8 cellular contexts compared by ENCODE assay signal in genomic region chr3:129893616-129894070, GRCh38. TPM values are rescaled to one million over a fixed set of nuclear protein-coding genes. Genes with fewer than 3 reads are reported as not detected.
A peak's percentile ranks its signal among the peaks of the same experiment; 100 is the strongest.
DNase-seq lines count a peak whose midpoint lies in the region; ATAC-seq, FAIRE-seq and TF ChIP-seq lines count a peak whose summit lies in the region.

Gene TMCC1, minus strand, starts transcription at chr3:129893711.

- peak within 1 kb of the TSS; percentile 91 for H3K27ac Mint-ChIP-seq in central memory CD8-positive, alpha-beta T cell (ENCODE audit: low read depth)

- H3K9ac ChIP-seq in keratinocyte (ENCODE audit: control insufficient read depth, extremely low read depth, insufficient read depth, low read length) = peak within 1 kb of the TSS; percentile 97

- H3K27me3 ChIP-seq in keratinocyte (ENCODE audit: control insufficient read depth, extremely low read depth, insufficient read depth, low read length) = no peaks in the 10 kb centered on the region

- POLR2A ChIA-PET in AG04449 (lab: Yijun Ruan, JAX) = interaction anchor here (0.5 to 0.6 kb wide), 2 partner anchors 29 to 1740 kb away, joined by 3 read pairs; partner anchors contain the start of gene EEFSEC

- no peaks in the 10 kb centered on the region for H3K27me3 Mint-ChIP-seq in central memory CD8-positive, alpha-beta T cell

- peak within 1 kb of the TSS; percentile 74 for H3K4me3 ChIP-seq in AG04449 (ENCODE audit: low read depth, low read length)
- H3K4me3 ChIP-seq in keratinocyte (ENCODE audit: control insufficient read depth in 2 of 3, extremely low read depth in 1 of 3, insufficient read depth in 2 of 3, low read depth in 1 of 3, low read length in 3 of 3) = peak within 1 kb of the TSS; percentile 85 to 92 (median 87)

- peak within 1 kb of the TSS; percentile 91 for H3K27ac ChIP-seq in keratinocyte (ENCODE audit: control insufficient read depth, insufficient read depth, low read length)

- peaks cover 31% of the 10 kb centered on the region for H3K79me2 ChIP-seq in keratinocyte (ENCODE audit: control insufficient read depth, insufficient read depth, low read length)

- no peak for TF ChIP-seq CTCF in AG04449 (IDR thresholded peaks at IDR 0.05; ENCODE audit: insufficient read depth, low read length, missing control alignments)
- no peak for TF ChIP-seq CTCF in keratinocyte (optimal IDR thresholded peaks at IDR 0.05 in 1 of 3, IDR thresholded peaks at IDR 0.05 in 1 of 3, conservative IDR thresholded peaks at IDR 0.05 in 1 of 3; ENCODE audit: extremely low read depth in 1 of 3, insufficient read depth in 2 of 3, low read length in 3 of 3)

- H3K36me3 Mint-ChIP-seq in central memory CD8-positive, alpha-beta T cell (ENCODE audit: insufficient read depth) = peaks cover 8% of the 10 kb centered on the region

- H3K4me1 ChIP-seq in keratinocyte (ENCODE audit: control insufficient read depth, extremely low read depth, insufficient read depth, low read length) = peaks cover 20% of the 10 kb centered on the region

- no peaks in the 10 kb centered on the region for H4K20me1 ChIP-seq in keratinocyte (ENCODE audit: control insufficient read depth, extremely low read depth, insufficient read depth, low read length)

- no peaks in the 10 kb centered on the region for H3K9me3 ChIP-seq in keratinocyte (ENCODE audit: control insufficient read depth, low read depth, low read length)

- dilution Hi-C loops in keratinocyte (cut with MboI; ENCODE audit: extremely low pct_ligation_motif_present, low sequenced_read_pairs) = no loop called here

- H3K4me3 Mint-ChIP-seq in central memory CD8-positive, alpha-beta T cell = peak within 1 kb of the TSS; percentile 88

- peaks cover 41% of the 10 kb centered on the region for H3K4me1 Mint-ChIP-seq in central memory CD8-positive, alpha-beta T cell

- H3K9me3 Mint-ChIP-seq in central memory CD8-positive, alpha-beta T cell = no peaks in the 10 kb centered on the region

- no peak for DNase-seq in AG04449 (ENCODE audit: low read depth, low spot score)
- peak; percentile 79 for DNase-seq in NCI-H226
- peak; percentile 73 to 77 for DNase-seq in central memory CD8-positive, alpha-beta T cell (ENCODE audit: low spot score in 2 of 2)
- peak; percentile 54 for DNase-seq in keratinocyte (ENCODE audit: low read depth, low spot score)
- DNase-seq in stimulated activated CD4-positive, alpha-beta T cell treated with anti-CD3 and anti-CD28 coated beads, Interleukin-12 subunit alpha, Interleukin-12 subunit beta, amount 100 ng/mL, for 48 hours (ENCODE audit: low read depth in 2 of 3, low spot score in 1 of 3) = peak; percentile 68 to 83 (median 73)

- FAIRE-seq in keratinocyte (lab: Jason Lieb, UNC) = peak; percentile 20

- ATAC-seq in GM18873 (IDR thresholded peaks at IDR 0.05; ENCODE audit: low FRiP score, unreplicated experiment) (peak; percentile 72), HG03135 (IDR thresholded peaks at IDR 0.05; ENCODE audit: unreplicated experiment) (peak; percentile 74)
- ATAC-seq in activated CD4-positive, CD25-positive, alpha-beta regulatory T cell treated with anti-CD3 and anti-CD28 coated beads, Interleukin-2, amount 50 U/mL, for 24 hours = peak; percentile 92
- peak; percentile 89 for ATAC-seq in central memory CD8-positive, alpha-beta T cell (replicated peaks; ENCODE audit: extremely low read depth, poor library complexity, severe bottlenecking)

- peaks cover 2% of the 10 kb centered on the region for H3K9me1 ChIP-seq in keratinocyte (ENCODE audit: control insufficient read depth, extremely low read depth, insufficient read depth, low read length)

- H2AFZ ChIP-seq in keratinocyte (ENCODE audit: control insufficient read depth, low read length) = peak within 1 kb of the TSS; percentile 87

- CTCF ChIA-PET in AG04449 (lab: Yijun Ruan, JAX) = no interaction called here

- H3K36me3 ChIP-seq in keratinocyte (ENCODE audit: control insufficient read depth in 2 of 2, extremely low read depth in 1 of 2, insufficient read depth in 2 of 2, low read length in 2 of 2) = no peaks in the 10 kb centered on the region

- peak within 1 kb of the TSS; percentile 94 for H3K4me2 ChIP-seq in keratinocyte (ENCODE audit: control insufficient read depth, extremely low read depth, insufficient read depth, low read depth, low read length)

RNA-seq across cellular contexts. Expression of gene TMCC1, which starts in this region (rescaled TPM):
- polyA plus RNA-seq in keratinocyte = 25.2 to 27.7 TPM (median 26.9 TPM) in 3 replicates
- 155 TPM for polyA plus RNA-seq in keratinocyte (2011; ENCODE audit: low read depth)
- polyA plus RNA-seq in keratinocyte (2011; cell fraction: cytosol; rRNA removed) = 16.8 and 27.4 TPM in 2 replicates
- polyA plus RNA-seq in keratinocyte (2011; cell fraction: nucleus; rRNA removed) = 29.0 and 35.0 TPM in 2 replicates
- polyA plus RNA-seq in keratinocyte (2012; ENCODE audit: low replicate concordance) = 16.6 and 18.4 TPM in 2 replicates
- 23.7 to 41.2 TPM (median 39.7 TPM) in 3 replicates for polyA minus RNA-seq in keratinocyte
- polyA minus RNA-seq in keratinocyte (2011; cell fraction: cytosol; rRNA and poly(A)+ RNA removed) = 25.9 TPM
- polyA minus RNA-seq in keratinocyte (2011; cell fraction: nucleus; rRNA and poly(A)+ RNA removed) = 32.2 and 52.0 TPM in 2 replicates
